Comparison of ENCODE assay signal across 16 cellular contexts in the genomic region with DNA sequence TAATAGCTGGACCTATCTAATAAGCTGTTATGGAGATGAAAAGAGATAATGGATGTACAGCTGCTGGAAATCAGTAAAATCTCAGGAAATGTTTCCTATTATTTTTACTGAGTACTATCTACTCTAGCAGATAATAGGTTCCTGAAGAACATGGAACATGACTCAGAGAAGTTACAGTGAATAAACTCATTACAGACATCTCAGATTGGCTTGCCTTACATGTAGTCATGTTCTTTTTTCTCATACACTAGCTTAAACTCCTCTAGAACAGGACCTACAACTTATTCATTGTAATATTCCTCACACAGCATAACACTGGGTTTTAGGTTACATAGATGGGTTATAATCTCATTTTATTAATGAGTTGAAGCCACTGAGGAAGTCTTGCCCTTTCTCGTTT.
"Had no signal": no experiment of that assay in that cellular context is flagged by ENCODE, and none has a peak within 500 bp of the region (broad histone marks: within the 10 kb centered on the region; RNA-seq: fewer than 3 reads in every experiment).

No MANE protein-coding gene starts in this region.

- DNase-seq: activated naive CD4-positive, alpha-beta T cell; aorta; effector CD8-positive, alpha-beta T cell; foreskin melanocyte; nucleus accumbens; stimulated activated CD4-positive, alpha-beta T cell treated with anti-CD3 and anti-CD28 coated beads, Interleukin-4, amount 100 ng/mL, for 24 hours; stimulated activated naive CD4-positive, alpha-beta T cell treated with Interleukin-2 at 50 U/mL for 16 hours; substantia nigra; transverse colon had no signal

- H3K9me3 ChIP-seq: right atrium auricular region, transverse colon had no signal

- H3K9me3 Mint-ChIP-seq: nephron; T-helper 2 cell treated with Interferon-gamma antibody and Interleukin-4, amounts not matched to agents 5 μg/mL and 100 μg/mL, for 36 hours had no signal

- H3K27me3 ChIP-seq: cardiac muscle cell, right atrium auricular region, transverse colon had no signal

- H3K27ac ChIP-seq: cardiac muscle cell, coronary artery, right atrium auricular region, skin epidermis, transverse colon had no signal

- H3K36me3 ChIP-seq: cardiac muscle cell, right atrium auricular region, transverse colon had no signal

- H3K4me3 Mint-ChIP-seq: nephron; T-helper 2 cell treated with Interferon-gamma antibody and Interleukin-4, amounts not matched to agents 5 μg/mL and 100 μg/mL, for 36 hours had no signal

- H3K27ac Mint-ChIP-seq: nephron; progenitor cell of endocrine pancreas; T-helper 2 cell treated with Interferon-gamma antibody and Interleukin-4, amounts not matched to agents 5 μg/mL and 100 μg/mL, for 36 hours had no signal

- H3K4me3 ChIP-seq: cardiac muscle cell, coronary artery, right atrium auricular region, skin epidermis, transverse colon had no signal
